ENCODE assay signal across 16 cellular contexts in genomic region chr20:53568351-53568750, GRCh38.
"Had no signal": no experiment of that assay in that cellular context is flagged by ENCODE, and none has a peak within 500 bp of the region (broad histone marks: within the 10 kb centered on the region; RNA-seq: fewer than 3 reads in every experiment).

No MANE protein-coding gene starts in this region.

- H3K4me3 ChIP-seq: gastroesophageal sphincter, left lung, tibial artery had no signal

- H3K9me3 Mint-ChIP-seq: activated CD4-positive, alpha-beta T cell treated with anti-CD3 and anti-CD28 coated beads, Interleukin-2, amount 10 ng/mL, durations not matched to agents 7 days and 5 days had no signal

- H3K27me3 Mint-ChIP-seq: activated CD4-positive, alpha-beta T cell treated with anti-CD3 and anti-CD28 coated beads, Interleukin-2, amount 10 ng/mL, durations not matched to agents 7 days and 5 days; T-helper 17 cell had no signal

- H3K4me1 ChIP-seq: left lung, parathyroid adenoma, tibial artery had no signal

- DNase-seq: activated CD4-positive, alpha-beta T cell treated with anti-CD3 and anti-CD28 coated beads, Interleukin-2, amount 10 ng/mL, durations not matched to agents 7 days and 5 days; activated CD4-positive, CD25-positive, alpha-beta regulatory T cell; central memory CD4-positive, alpha-beta T cell; cortex of kidney; effector CD8-positive, alpha-beta T cell; islet precursor cell; left lung; mesenchymal stem cell; retina; stimulated activated CD4-positive, alpha-beta T cell treated with anti-CD3 and anti-CD28 coated beads, Interleukin-15, amount 100 ng/mL, for 24 hours; stimulated activated CD4-positive, alpha-beta T cell treated with anti-CD3 and anti-CD28 coated beads, Interleukin-4, amount 100 ng/mL, for 24 hours; T-helper 17 cell; tibial artery had no signal

- ATAC-seq: gastroesophageal sphincter, left lung, T-helper 17 cell had no signal

- H3K9ac ChIP-seq: parathyroid adenoma had no signal

- H3K4me3 Mint-ChIP-seq: activated CD4-positive, alpha-beta T cell treated with anti-CD3 and anti-CD28 coated beads, Interleukin-2, amount 10 ng/mL, durations not matched to agents 7 days and 5 days; T-helper 17 cell had no signal

- H3K27ac ChIP-seq: epithelial cell of prostate, gastroesophageal sphincter, left lung, parathyroid adenoma, tibial artery had no signal

- H3K9me3 ChIP-seq: gastroesophageal sphincter, left lung, tibial artery had no signal

- H3K27me3 ChIP-seq: gastroesophageal sphincter, left lung, tibial artery had no signal

- H2AFZ ChIP-seq: parathyroid adenoma had no signal

- H3K27ac Mint-ChIP-seq: activated CD4-positive, alpha-beta T cell treated with anti-CD3 and anti-CD28 coated beads, Interleukin-2, amount 10 ng/mL, durations not matched to agents 7 days and 5 days; T-helper 17 cell had no signal
